In genomic region chr7:1709900-1710299, GRCh38 we compare ENCODE assay signal across 15 cellular contexts. TPM values are rescaled to one million over a fixed set of nuclear protein-coding genes. Genes with fewer than 3 reads are reported as not detected.
DNase-seq lines count a peak whose midpoint lies in the region; ATAC-seq and TF ChIP-seq lines count a peak whose summit lies in the region.
"Had no signal": no experiment of that assay in that cellular context is flagged by ENCODE, and none has a peak within 500 bp of the region (broad histone marks: within the 10 kb centered on the region; RNA-seq: fewer than 3 reads in every experiment).

No MANE protein-coding gene starts in this region.

- H3K4me1 Mint-ChIP-seq in type B pancreatic cell (ENCODE audit: unreplicated experiment) = peaks cover 13% of the 10 kb centered on the region

- no peak overlapping the region for H3K4me3 ChIP-seq in heart left ventricle
- no peak overlapping the region for H3K4me3 ChIP-seq in vagina
- H3K4me3 ChIP-seq: coronary artery had no signal

- peaks cover 5% of the 10 kb centered on the region for H3K27me3 Mint-ChIP-seq in type B pancreatic cell

- TF ChIP-seq POLR2A in heart left ventricle (IDR thresholded peaks at IDR 0.05) (no peak), vagina (IDR thresholded peaks at IDR 0.05) (no peak)

- H3K27ac Mint-ChIP-seq in type B pancreatic cell = no peak overlapping the region

- no peak overlapping the region for H3K4me3 Mint-ChIP-seq in type B pancreatic cell

- no peaks in the 10 kb centered on the region for H3K9me3 Mint-ChIP-seq in type B pancreatic cell

- peaks cover 4% of the 10 kb centered on the region for H3K36me3 Mint-ChIP-seq in type B pancreatic cell

- 88 to 94% (median 90%) methylated on average over 4 of the region's 4 CpGs for WGBS in heart left ventricle, 4 donors

- TF ChIP-seq CTCF in heart left ventricle (IDR thresholded peaks at IDR 0.05) = peak in 9 of 12 donors; percentile 13 to 52 (median 36)
- TF ChIP-seq CTCF in type B pancreatic cell (conservative IDR thresholded peaks at IDR 0.05) = peak; percentile 71
- peak in 1 of 3 experiments; percentile 18 for TF ChIP-seq CTCF in vagina (IDR thresholded peaks at IDR 0.05)

- H3K36me3 ChIP-seq in heart left ventricle = peaks cover 0 to 7% (median 0%) of the 10 kb centered on the region in 9 donors
- no peaks in the 10 kb centered on the region for H3K36me3 ChIP-seq in vagina

- H3K9me3 ChIP-seq in heart left ventricle = peaks cover 0 to 16% (median 5%) of the 10 kb centered on the region in 12 donors
- H3K9me3 ChIP-seq in vagina = peaks cover 7% of the 10 kb centered on the region

- intact Hi-C loops in heart left ventricle (cut with DNase I) = no loop called here
- intact Hi-C loops in Right ventricle myocardium superior (cut with DNase I) = no loop called here
- intact Hi-C loops in vagina (cut with DNase I) = loop anchor here (1.0 kb wide), 1 partner anchor 69 kb away; no protein-coding TSS in a partner anchor

- no peaks in the 10 kb centered on the region for H3K27me3 ChIP-seq in heart left ventricle
- no peaks in the 10 kb centered on the region for H3K27me3 ChIP-seq in vagina

- no peak for ATAC-seq in heart left ventricle
- no peak for ATAC-seq in Right ventricle myocardium superior (ENCODE audit: poor library complexity)
- ATAC-seq in GM21529 (IDR thresholded peaks at IDR 0.05; ENCODE audit: unreplicated experiment) = no peak

- DNase-seq in heart left ventricle (peak in 1 of 5 donors; percentile 1), Right ventricle myocardium superior (no peak), OCI-M1 (lab: John Stamatoyannopoulos, UW) (peak; percentile 27), fibroblast of peridontal ligament (ENCODE audit: extremely low read depth) (peak; percentile 9), type B pancreatic cell (ENCODE audit: extremely low spot score, unreplicated experiment) (no peak), vagina (ENCODE audit: extremely low spot score in 2 of 2) (no peak)
- no peak for DNase-seq in activated CD4-positive, alpha-beta T cell treated with anti-CD3 and anti-CD28 coated beads, Interleukin-2, amount 50 U/mL, for 48 hours
- DNase-seq: activated naive CD4-positive, alpha-beta T cell; C1 segment of cervical spinal cord; hypothalamus; mesendoderm; NCI-H2029 treated with DMSO at 0.1 percent for 48 hours; SHP77 treated with DMSO at 0.1 percent for 48 hours had no signal

- H3K4me1 ChIP-seq in heart left ventricle (peaks cover 0 to 21% (median 11%) of the 10 kb centered on the region in 12 donors), vagina (no peaks in the 10 kb centered on the region)

- H3K27ac ChIP-seq in heart left ventricle (no peak overlapping the region), vagina (no peak overlapping the region)
- H3K27ac ChIP-seq: coronary artery had no signal

RNA-seq across cellular contexts. Expression of gene ELFN1, which starts 39.8 kb away (rescaled TPM):
- total RNA-seq in heart left ventricle (10 to 100 TPM in 1 of 9 donors, 1 to 10 TPM in 8; 3.8 to 18.6 (median 6.8) TPM), Right ventricle myocardium superior (10.8 TPM), type B pancreatic cell (ENCODE audit: low replicate concordance) (5.7 and 5.8 TPM in 2 replicates), vagina (2.2 TPM)
- polyA plus RNA-seq in heart left ventricle = 1 to 10 TPM; 2.6 to 5.9 TPM

Comparison
In these comparisons a context has a peak if more than half of its experiments do, and no peak if none do; other contexts are left out.
1. DNase-seq: peak in OCI-M1 (single experiment) and fibroblast of peridontal ligament (single experiment); none in Right ventricle myocardium superior (single experiment), type B pancreatic cell (single experiment), vagina (0 of 2) and activated CD4-positive, alpha-beta T cell treated with anti-CD3 and anti-CD28 coated beads, Interleukin-2, amount 50 U/mL, for 48 hours (0 of 2).